8 cellular contexts compared by ENCODE assay signal in genomic region chr22:38656256-38657148, GRCh38. TPM values are rescaled to one million over a fixed set of nuclear protein-coding genes. Genes with fewer than 3 reads are reported as not detected.
DNase-seq lines count a peak whose midpoint lies in the region; ATAC-seq and TF ChIP-seq lines count a peak whose summit lies in the region.

Gene CBY1, plus strand, starts transcription at chr22:38656638. Its CDS starts 11,417 bp downstream, at chr22:38668055.
Gene FAM227A, minus strand, starts transcription at chr22:38656392. Its CDS starts 6,224 bp downstream, at chr22:38650168.

- H3K79me2 ChIP-seq in H9 (ENCODE audit: insufficient read depth, low read length) = no peaks in the 10 kb centered on the region

- H3K27ac Mint-ChIP-seq in H9 (peak within 1 kb of the TSS; percentile 100), nephron progenitor cell (peak within 1 kb of the TSS; percentile 100)

- peak; percentile 91 for ATAC-seq in stimulated activated naive CD8-positive, alpha-beta T cell treated with anti-CD3 and anti-CD28 coated beads, Interleukin-15, Interleukin-2, amounts not matched to agents 100 U/mL and 50 U/mL, for 24 hours

- H3K9ac ChIP-seq in H9 (ENCODE audit: extremely low read depth, insufficient read length, low read length) = peak within 1 kb of the TSS; percentile 96

- TF ChIP-seq CTCF in H9 (conservative IDR thresholded peaks at IDR 0.05) (no peak), fibroblast of villous mesenchyme (IDR thresholded peaks at IDR 0.05; ENCODE audit: insufficient read depth, low read depth, low read length) (no peak), nephron progenitor cell (IDR thresholded peaks at IDR 0.05) (no peak)

- H2BK12ac ChIP-seq in H9 (ENCODE audit: insufficient read length, low read depth, low read length) = no peak within 1 kb of the TSS

- H2BK15ac ChIP-seq in H9 (ENCODE audit: low read depth, low read length) = no peak within 1 kb of the TSS

- peak within 1 kb of the TSS; percentile 97 for H3K4me3 ChIP-seq in MG63
- peak within 1 kb of the TSS; percentile 92 for H3K4me3 ChIP-seq in fibroblast of villous mesenchyme (ENCODE audit: low read depth, low read length)

- H2BK20ac ChIP-seq in H9 (ENCODE audit: low read depth, low read length, poor library complexity, severe bottlenecking) = no peak within 1 kb of the TSS

- H3K27me3 Mint-ChIP-seq in H9 (ENCODE audit: low read depth) (no peaks in the 10 kb centered on the region; the same call in 1 of the 2 replicates), nephron progenitor cell (ENCODE audit: low read depth, poor library complexity) (no peaks in the 10 kb centered on the region)

- H3K36me3 ChIP-seq in MG63 = no peaks in the 10 kb centered on the region

- H3K4me1 Mint-ChIP-seq in H9 = peaks cover 10% of the 10 kb centered on the region in 2 experiments
- H3K4me1 Mint-ChIP-seq in nephron progenitor cell = peaks cover 23% of the 10 kb centered on the region

- H2BK5ac ChIP-seq in H9 (ENCODE audit: insufficient read length, low read length) = peak within 1 kb of the TSS; percentile 92

- no peak within 1 kb of the TSS for H4K8ac ChIP-seq in H9 (replicated peaks; ENCODE audit: insufficient read length, low read depth, low read length)

- H4K91ac ChIP-seq in H9 (ENCODE audit: insufficient read length, low read depth, low read length) = no peak within 1 kb of the TSS

- peak within 1 kb of the TSS; percentile 49 for H3K27ac ChIP-seq in H9 (ENCODE audit: insufficient read length, low read depth, low read length)

- H3T11ph ChIP-seq in H9 (ENCODE audit: low read length) = no peak within 1 kb of the TSS

- H3K27me3 ChIP-seq in H9 (ENCODE audit: insufficient read depth, low read length) (no peaks in the 10 kb centered on the region), MG63 (no peaks in the 10 kb centered on the region)

- H2AK5ac ChIP-seq in H9 (ENCODE audit: insufficient read length, low read length) = no peak within 1 kb of the TSS

- H3K9me3 Mint-ChIP-seq in H9 = peaks cover 0 to 5% of the 10 kb centered on the region in 2 experiments; a peak in 3 of 5 replicates
- peaks cover 6% of the 10 kb centered on the region for H3K9me3 Mint-ChIP-seq in nephron progenitor cell

- peak within 1 kb of the TSS; percentile 68 for H3K56ac ChIP-seq in H9 (ENCODE audit: insufficient read length, low read depth, low read length)

- peak within 1 kb of the TSS; percentile 73 for H3K4me2 ChIP-seq in H9 (ENCODE audit: insufficient read depth, insufficient read length, low read length)

- peak within 1 kb of the TSS; percentile 80 for H2AFZ ChIP-seq in H9 (ENCODE audit: low read length)

- DNase-seq in EL (peak; percentile 85), H9 (peak; percentile 95), MG63 (peak; percentile 85), SHP77 treated with DMSO at 0.1 percent for 48 hours (lab: John Stamatoyannopoulos, UW) (peak; percentile 71), activated gamma-delta T cell treated with Interleukin-2 at 50 U/mL for 16 hours (peak; percentile 82), fibroblast of villous mesenchyme (ENCODE audit: low read depth) (peak; percentile 82), nephron progenitor cell (peak; percentile 89)
- peak; percentile 92 for DNase-seq in stimulated activated naive CD8-positive, alpha-beta T cell treated with anti-CD3 and anti-CD28 coated beads, Interleukin-15, Interleukin-2, amounts not matched to agents 100 U/mL and 50 U/mL, for 24 hours

- H2BK120ac ChIP-seq in H9 (ENCODE audit: low read depth, low read length, poor library complexity, severe bottlenecking) = peak within 1 kb of the TSS; percentile 98

- peaks cover 5 to 15% (median 6%) of the 10 kb centered on the region in 3 experiments for H3K36me3 Mint-ChIP-seq in H9 (ENCODE audit: insufficient read depth in 1 of 3, low read depth in 3 of 3)
- H3K36me3 Mint-ChIP-seq in nephron progenitor cell (ENCODE audit: low read depth) = peaks cover 10% of the 10 kb centered on the region

- peaks cover 16% of the 10 kb centered on the region for H3K23me2 ChIP-seq in H9 (ENCODE audit: insufficient read length, low read depth, low read length, poor library complexity, severe bottlenecking)

- H3K18ac ChIP-seq in H9 (ENCODE audit: insufficient read length, low read depth, low read length) = peak within 1 kb of the TSS; percentile 99

- H3K9me3 ChIP-seq in H9 (ENCODE audit: control insufficient read depth, low read depth, low read length) (no peaks in the 10 kb centered on the region), MG63 (no peaks in the 10 kb centered on the region)

- no CpG with 5 or more reads among the region's 70 CpGs for WGBS in H9 (ENCODE audit: extremely low coverage, insufficient read length, low lambda C conversion rate)

- peak within 1 kb of the TSS; percentile 100 for H3K14ac ChIP-seq in H9 (ENCODE audit: insufficient read depth, low read length)

- H3K4me3 Mint-ChIP-seq in H9 = peak within 1 kb of the TSS; percentile 88 to 97
- peak within 1 kb of the TSS; percentile 95 for H3K4me3 Mint-ChIP-seq in nephron progenitor cell

- peak within 1 kb of the TSS; percentile 26 for H4K5ac ChIP-seq in H9 (ENCODE audit: insufficient read length, low read depth, low read length)

- no peak within 1 kb of the TSS for H3K23ac ChIP-seq in H9 (ENCODE audit: insufficient read length, low read depth, low read length)

- H3K79me1 ChIP-seq in H9 (ENCODE audit: insufficient read depth, low read depth, low read length, poor library complexity, severe bottlenecking) = no peaks in the 10 kb centered on the region

- no peaks in the 10 kb centered on the region for H4K20me1 ChIP-seq in H9 (ENCODE audit: control insufficient read depth, insufficient read depth, insufficient read length)

- no peak within 1 kb of the TSS; the same call in 1 of the 2 replicates for H3K4ac ChIP-seq in H9 (ENCODE audit: low read depth, low read length)

- H3K4me1 ChIP-seq in H9 (ENCODE audit: insufficient read depth, low read length) = no peaks in the 10 kb centered on the region

RNA-seq across cellular contexts. Expression of gene CBY1, which starts in this region (rescaled TPM):
- total RNA-seq in H9 (2021) (24.8 and 26.6 TPM in 2 replicates), fibroblast of villous mesenchyme (12.2 and 20.7 TPM in 2 replicates)
- 29.5 and 33.8 TPM in 2 replicates for total RNA-seq in MG63 (2014; rRNA removed; shearing (Covaris generic); ENCODE audit: low replicate concordance)

RNA-seq across cellular contexts. Expression of gene FAM227A, which starts in this region (rescaled TPM):
- total RNA-seq in H9 (2021) (3.6 and 4.2 TPM in 2 replicates), fibroblast of villous mesenchyme (1.3 and 1.9 TPM in 2 replicates)
- total RNA-seq in MG63 (2014; rRNA removed; shearing (Covaris generic); ENCODE audit: low replicate concordance) = 0.33 TPM in 1 of 2 replicates, not detected in the other

Comparison
In these comparisons a context has a peak if more than half of its experiments do, and no peak if none do; other contexts are left out.
1. Peak in every context shown above with its lines: DNase-seq, ATAC-seq, H3K4me3 ChIP-seq and H3K27ac ChIP-seq.